16 cellular contexts compared by ENCODE assay signal in the genomic region with DNA sequence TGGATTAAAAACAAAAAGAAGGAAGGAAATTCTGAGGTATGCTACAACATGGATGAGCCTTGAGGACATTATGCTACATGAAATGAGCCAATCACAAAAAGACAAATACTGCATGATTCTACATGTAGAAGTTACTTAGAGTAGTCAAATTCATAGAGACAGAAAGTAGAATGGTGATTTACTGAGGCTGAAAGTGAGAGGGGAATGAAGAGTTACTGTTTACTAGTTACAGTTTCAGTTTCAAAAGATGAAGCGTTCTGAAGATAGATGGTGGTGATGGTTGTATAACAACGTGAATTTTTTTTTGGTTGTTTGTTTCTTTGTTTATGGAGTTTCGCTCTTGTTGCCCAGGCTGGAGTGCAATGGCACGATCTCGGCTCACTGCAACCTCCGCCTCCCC. TPM values are rescaled to one million over a fixed set of nuclear protein-coding genes. Genes with fewer than 3 reads are reported as not detected.
A peak's percentile ranks its signal among the peaks of the same experiment; 100 is the strongest.
DNase-seq lines count a peak whose midpoint lies in the region; ATAC-seq and TF ChIP-seq lines count a peak whose summit lies in the region.
"Had no signal": no experiment of that assay in that cellular context is flagged by ENCODE, and none has a peak within 500 bp of the region (broad histone marks: within the 10 kb centered on the region; RNA-seq: fewer than 3 reads in every experiment).

No MANE protein-coding gene starts in this region.

- H3K4me3 ChIP-seq in GM12865 (ENCODE audit: low read depth, low read length), result no peak overlapping the region
- H3K4me3 ChIP-seq: lung, tibial nerve had no signal

- no peak for TF ChIP-seq CTCF in GM12865 (IDR thresholded peaks at IDR 0.05; ENCODE audit: insufficient read depth, low read depth, low read length, missing control alignments)

- ATAC-seq in GM19395 (IDR thresholded peaks at IDR 0.05; ENCODE audit: unreplicated experiment) (peak; percentile 100), HG02623 (IDR thresholded peaks at IDR 0.05; ENCODE audit: unreplicated experiment) (peak; percentile 95), HG03280 (IDR thresholded peaks at IDR 0.05; ENCODE audit: unreplicated experiment) (peak; percentile 99), HG03045 (IDR thresholded peaks at IDR 0.05; ENCODE audit: unreplicated experiment) (no peak)

- intact Hi-C loops in cardiac septum (cut with DNase I), result no loop called here

- peak; percentile 45 for DNase-seq in GM12865 (ENCODE audit: low read depth)
- no peak for DNase-seq in cardiac septum (ENCODE audit: low spot score)
- DNase-seq in islet precursor cell, result no peak
- no peak for DNase-seq in NCI-H2029 treated with DMSO at 0.1 percent for 48 hours (lab: John Stamatoyannopoulos, UW)
- DNase-seq: activated CD4-positive, alpha-beta T cell treated with anti-CD3 and anti-CD28 coated beads, Interleukin-2, amount 10 ng/mL, durations not matched to agents 7 days and 5 days; COR-L47; hypothalamus; NCI-H2171 treated with DMSO at 0.1 percent for 48 hours; T-helper 1 cell had no signal

RNA-seq across cellular contexts. Expression of a gene that starts 9.5 kb away (rescaled TPM):
- total RNA-seq in cardiac septum, result not detected
- total RNA-seq: activated CD4-positive, alpha-beta T cell treated with anti-CD3 and anti-CD28 coated beads, Interleukin-2, amount 10 ng/mL, durations not matched to agents 7 days and 5 days; epithelial cell of proximal tubule; tibial nerve had no signal

RNA-seq across cellular contexts. Expression of a gene that starts 43.4 kb away (rescaled TPM):
- total RNA-seq in cardiac septum, result not detected
- total RNA-seq: activated CD4-positive, alpha-beta T cell treated with anti-CD3 and anti-CD28 coated beads, Interleukin-2, amount 10 ng/mL, durations not matched to agents 7 days and 5 days; epithelial cell of proximal tubule; tibial nerve had no signal
